Comparison of ENCODE assay signal across 15 cellular contexts in genomic region chr11:132022285-132022684, GRCh38.
A peak's percentile ranks its signal among the peaks of the same experiment; 100 is the strongest.
DNase-seq lines count a peak whose midpoint lies in the region; ATAC-seq and TF ChIP-seq lines count a peak whose summit lies in the region.
"Had no signal": no experiment of that assay in that cellular context is flagged by ENCODE, and none has a peak within 500 bp of the region (broad histone marks: within the 10 kb centered on the region; RNA-seq: fewer than 3 reads in every experiment).

No MANE protein-coding gene starts in this region.

- H3K4ac ChIP-seq in IMR-90 (ENCODE audit: low read depth, low read length): no peak overlapping the region

- H3K4me3 ChIP-seq in A673 (ENCODE audit: low read depth, low read length, poor library complexity, severe bottlenecking) (no peak overlapping the region), IMR-90 (ENCODE audit: insufficient read depth, low read depth, low read length) (no peak overlapping the region), heart right ventricle (no peak overlapping the region), right cardiac atrium (ENCODE audit: low read length) (no peak overlapping the region)

- H3K9me3 ChIP-seq in A673 (ENCODE audit: low read depth, low read length, poor library complexity, severe bottlenecking): peaks cover 4% of the 10 kb centered on the region
- no peaks in the 10 kb centered on the region for H3K9me3 ChIP-seq in IMR-90 (ENCODE audit: control insufficient read depth, insufficient read depth, low read length)
- peaks cover 0 to 8% (median 0%) of the 10 kb centered on the region in 11 donors for H3K9me3 ChIP-seq in heart right ventricle
- H3K9me3 ChIP-seq in right cardiac atrium (ENCODE audit: control insufficient read depth, low read length): no peaks in the 10 kb centered on the region

- no peak overlapping the region for H2BK5ac ChIP-seq in IMR-90 (ENCODE audit: low read depth, low read length, poor library complexity, severe bottlenecking)

- CTCF ChIA-PET in A673 (lab: Charles Lee): no interaction called here
- CTCF ChIA-PET in IMR-90 (lab: Yijun Ruan, JAX): interaction anchor here (0.8 kb wide), 1 partner anchor 105 kb away, joined by 5 read pairs; no protein-coding TSS in a partner anchor

- no peak overlapping the region for H3K4me3 Mint-ChIP-seq in chondrocyte (ENCODE audit: unreplicated experiment)
- H3K4me3 Mint-ChIP-seq: CD8-positive, alpha-beta T cell; H9 had no signal

- 0 out of 4 replicates have a peak overlapping the region, but pooled peaks of 1 of the 2 experiments have one; percentile 18 for H4K8ac ChIP-seq in IMR-90 (ENCODE audit: low read depth in 2 of 2, low read length in 2 of 2)

- no peak overlapping the region for H3K56ac ChIP-seq in IMR-90 (ENCODE audit: extremely low read depth, insufficient read depth, low read length)

- no peak overlapping the region for H2AK5ac ChIP-seq in IMR-90 (ENCODE audit: low read depth, low read length)

- BruUV-seq in A673 (replicated peaks; lab: Mats Ljungman, UMichigan): no TSS peak
- BruUV-seq in IMR-90 (replicated peaks; lab: Mats Ljungman, UMichigan): no TSS peak

- no peaks in the 10 kb centered on the region for H4K20me1 ChIP-seq in IMR-90 (ENCODE audit: insufficient read depth, low read length)

- dilution Hi-C loops in IMR-90 (cut with HindIII; ENCODE audit: low sequenced_read_pairs, unreplicated experiment): no loop called here

- no peak overlapping the region for H4K91ac ChIP-seq in IMR-90 (ENCODE audit: insufficient read depth, low read depth, low read length)

- H3K4me2 ChIP-seq in IMR-90 (ENCODE audit: low read depth, low read length): 0 out of 2 replicates have a peak overlapping the region, but pooled peaks have one; percentile 40

- DNase-seq in A673 (ENCODE audit: low spot score) (no peak), IMR-90 (no peak), heart right ventricle (no peak), right cardiac atrium (no peak), kidney glomerular epithelial cell (lab: John Stamatoyannopoulos, UW) (no peak), chondrocyte (ENCODE audit: low spot score) (no peak), CD1c-positive myeloid dendritic cell (ENCODE audit: extremely low spot score) (no peak)
- DNase-seq: AML-193; Calu3; CD8-positive, alpha-beta T cell; DMS 273 treated with DMSO at 0.1 percent for 48 hours; DMS53; DND-41; H9 had no signal

- H2AFZ ChIP-seq in IMR-90 (replicated peaks; ENCODE audit: low read length, poor library complexity): no peak overlapping the region

- H3K36me3 Mint-ChIP-seq in chondrocyte (ENCODE audit: low read depth): peaks cover 1% of the 10 kb centered on the region
- H3K36me3 Mint-ChIP-seq: CD8-positive, alpha-beta T cell had no signal

- H3K27me3 ChIP-seq in A673 (replicated peaks; ENCODE audit: insufficient read depth, low read depth, low read length, poor library complexity): no peaks in the 10 kb centered on the region
- H3K27me3 ChIP-seq in IMR-90 (ENCODE audit: control insufficient read depth, insufficient read depth, low read length): no peaks in the 10 kb centered on the region
- H3K27me3 ChIP-seq in heart right ventricle: no peaks in the 10 kb centered on the region
- no peaks in the 10 kb centered on the region for H3K27me3 ChIP-seq in right cardiac atrium (ENCODE audit: control insufficient read depth, insufficient read depth)

- 0 out of 2 replicates have a peak overlapping the region, but pooled peaks have one; percentile 46 for H3K23ac ChIP-seq in IMR-90 (ENCODE audit: low read depth, low read length)

- no peak overlapping the region for H2BK15ac ChIP-seq in IMR-90 (ENCODE audit: low read depth, low read length)

- H3K9ac ChIP-seq in IMR-90 (ENCODE audit: low read depth, low read length): no peak overlapping the region

- H3K79me1 ChIP-seq in IMR-90 (ENCODE audit: low read depth in 1 of 2, low read length in 2 of 2): peaks cover 11 to 25% of the 10 kb centered on the region in 2 experiments

- H3K9me3 Mint-ChIP-seq in chondrocyte (ENCODE audit: low read depth): peaks cover 3% of the 10 kb centered on the region

- in situ Hi-C loops in IMR-90 (cut with MboI; ENCODE audit: low sequenced_read_pairs): no loop called here

- no peaks in the 10 kb centered on the region for H3K27me3 Mint-ChIP-seq in chondrocyte (ENCODE audit: low read depth)

- H3K36me3 ChIP-seq in A673 (ENCODE audit: insufficient read depth, low read length, poor library complexity, severe bottlenecking) (no peaks in the 10 kb centered on the region), IMR-90 (ENCODE audit: control insufficient read depth, insufficient read depth, low read length) (no peaks in the 10 kb centered on the region), heart right ventricle (no peaks in the 10 kb centered on the region)

- no peak for TF ChIP-seq RAD21 in IMR-90 (IDR thresholded peaks at IDR 0.05; ENCODE audit: low read length)

- no peak overlapping the region for H3K14ac ChIP-seq in IMR-90 (replicated peaks; ENCODE audit: low read depth, low read length)

- ATAC-seq in IMR-90 (ENCODE audit: low read depth) (no peak), heart right ventricle (peak; percentile 28 to 86 (median 55)), right cardiac atrium (peak; percentile 74 to 82)
- ATAC-seq: CD8-positive, alpha-beta T cell had no signal

- H3K4me1 ChIP-seq in A673 (ENCODE audit: insufficient read depth, low read length, poor library complexity, severe bottlenecking) (peaks cover 42% of the 10 kb centered on the region), IMR-90 (ENCODE audit: control insufficient read depth, insufficient read depth, low read length) (peaks cover 17% of the 10 kb centered on the region), heart right ventricle (peaks cover 0 to 20% (median 7%) of the 10 kb centered on the region in 9 donors), right cardiac atrium (ENCODE audit: control insufficient read depth, insufficient read depth, low read length) (peaks cover 4% of the 10 kb centered on the region)

- WGBS in IMR-90 (ENCODE audit: extremely low coverage in 2 of 2, insufficient read length in 1 of 2), 2 experiments: no CpG with 5 or more reads among the region's 5 CpGs
- 41 to 55% methylated on average over 5 of the region's 5 CpGs for WGBS in heart right ventricle, 2 donors
- 37% methylated on average over 5 of the region's 5 CpGs for WGBS in right cardiac atrium

- TF ChIP-seq CTCF in A673 (conservative IDR thresholded peaks at IDR 0.05; ENCODE audit: low read depth, low read length) (no peak), IMR-90 (conservative IDR thresholded peaks at IDR 0.05; ENCODE audit: low read depth, low read length) (no peak), heart right ventricle (IDR thresholded peaks at IDR 0.05) (no peak), chondrocyte (IDR thresholded peaks at IDR 0.05) (no peak)

- H4K5ac ChIP-seq in IMR-90 (ENCODE audit: low read depth, low read length): no peak overlapping the region

- peaks cover 5% of the 10 kb centered on the region for H3K9me1 ChIP-seq in IMR-90 (ENCODE audit: insufficient read depth, low read length)

- H2BK20ac ChIP-seq in IMR-90 (ENCODE audit: low read depth, low read length): no peak overlapping the region

- H2AK9ac ChIP-seq in IMR-90 (replicated peaks; ENCODE audit: low read depth, low read length, poor library complexity): no peak overlapping the region

- peak overlapping the region; percentile 52; the same call in 1 of the 2 replicates for H3K18ac ChIP-seq in IMR-90 (ENCODE audit: low read depth, low read length)

- peaks cover 43% of the 10 kb centered on the region for H3K4me1 Mint-ChIP-seq in chondrocyte (ENCODE audit: low read depth)

- POLR2A ChIA-PET in A673 (lab: Charles Lee; ENCODE audit: low non-redundant PET) (interaction anchor here (0.6 kb wide), 1 partner anchor 16 kb away, joined by 3 read pairs; no protein-coding TSS in a partner anchor), IMR-90 (lab: Charles Lee; ENCODE audit: unreplicated experiment) (no interaction called here)

- intact Hi-C loops in A673 (cut with micrococcal nuclease; ENCODE audit: unreplicated experiment): loop anchor here (2.0 kb wide), 1 partner anchor 45 kb away; no protein-coding TSS in a partner anchor
- intact Hi-C loops in IMR-90 (cut with micrococcal nuclease): no loop called here
- intact Hi-C loops in heart right ventricle (cut with DNase I): loop anchor here in 1 of 10 donors (10.0 kb wide), 1 partner anchor 103 kb away; no protein-coding TSS in a partner anchor
- intact Hi-C loops in right cardiac atrium (cut with DNase I): loop anchor here in 2 of 4 donors (10.0 kb wide), 2 partner anchors 107 to 117 kb away; no protein-coding TSS in a partner anchor

- peak overlapping the region; percentile 68 for H3K27ac ChIP-seq in A673 (ENCODE audit: low read depth, low read length, poor library complexity, severe bottlenecking)
- no peak overlapping the region for H3K27ac ChIP-seq in IMR-90 (ENCODE audit: insufficient read depth, low read length)
- H3K27ac ChIP-seq in heart right ventricle: peak overlapping the region in 1 of 10 donors; percentile 20
- H3K27ac ChIP-seq in right cardiac atrium (ENCODE audit: low read length): peak overlapping the region; percentile 79
- H3K27ac ChIP-seq: C4-2B had no signal

- H3K27ac Mint-ChIP-seq in chondrocyte (ENCODE audit: unreplicated experiment): no peak overlapping the region
- H3K27ac Mint-ChIP-seq: CD8-positive, alpha-beta T cell; H9 had no signal

- no peak for TF ChIP-seq POLR2A in IMR-90 (IDR thresholded peaks at IDR 0.05; ENCODE audit: low read depth, low read length)

- peak overlapping the region; percentile 16; the same call in 1 of the 2 replicates for H2BK120ac ChIP-seq in IMR-90 (ENCODE audit: low read depth, low read length)

TF ChIP-seq in IMR-90, 13 proteins besides CTCF, POLR2A, EP300 and RAD21:
- TF ChIP-seq MAFK (IDR thresholded peaks at IDR 0.05; ENCODE audit: low read depth, low read length) (no peak), NFE2L2 (IDR thresholded peaks at IDR 0.05; ENCODE audit: low read depth, low read length) (no peak)
